Comparison of ENCODE assay signal across 14 cellular contexts in genomic region chr9:78695521-78695920, GRCh38.
DNase-seq lines count a peak whose midpoint lies in the region; ATAC-seq and TF ChIP-seq lines count a peak whose summit lies in the region.
"Had no signal": no experiment of that assay in that cellular context is flagged by ENCODE, and none has a peak within 500 bp of the region (broad histone marks: within the 10 kb centered on the region; RNA-seq: fewer than 3 reads in every experiment).

No MANE protein-coding gene starts in this region.

- no peaks in the 10 kb centered on the region for H3K9me3 Mint-ChIP-seq in naive B cell
- no peaks in the 10 kb centered on the region for H3K9me3 Mint-ChIP-seq in progenitor cell of endocrine pancreas (ENCODE audit: low read depth)

- no peaks in the 10 kb centered on the region for H3K4me1 ChIP-seq in gastrocnemius medialis

- H3K9me3 ChIP-seq in gastrocnemius medialis: no peaks in the 10 kb centered on the region

- peaks cover 0 to 3% of the 10 kb centered on the region in 2 donors for H3K36me3 Mint-ChIP-seq in naive B cell
- no peaks in the 10 kb centered on the region for H3K36me3 Mint-ChIP-seq in progenitor cell of endocrine pancreas (ENCODE audit: insufficient read depth)
- H3K36me3 Mint-ChIP-seq: naive thymus-derived CD8-positive, alpha-beta T cell had no signal

- H3K4me3 ChIP-seq in GM06990 (replicated peaks; ENCODE audit: low read depth, low read length) (no peak overlapping the region), gastrocnemius medialis (no peak overlapping the region)

- H3K36me3 ChIP-seq in GM06990 (ENCODE audit: control insufficient read depth, insufficient read depth, low read length): no peaks in the 10 kb centered on the region
- no peaks in the 10 kb centered on the region for H3K36me3 ChIP-seq in gastrocnemius medialis

- TF ChIP-seq CTCF in GM06990 (IDR thresholded peaks at IDR 0.05; ENCODE audit: insufficient read depth, low read length, poor library complexity, severe bottlenecking) (no peak), gastrocnemius medialis (IDR thresholded peaks at IDR 0.05 in 4 of 5, conservative IDR thresholded peaks at IDR 0.05 in 1 of 5) (no peak), progenitor cell of endocrine pancreas (IDR thresholded peaks at IDR 0.05; ENCODE audit: unreplicated experiment) (no peak)

- peak; percentile 3 for DNase-seq in GM06990 (ENCODE audit: extremely low read depth, insufficient read length)
- peak; percentile 36 for DNase-seq in NCI-H1105 (lab: John Stamatoyannopoulos, UW)
- peak; percentile 47 for DNase-seq in NCI-H510A treated with DMSO at 0.1 percent for 48 hours (lab: John Stamatoyannopoulos, UW)
- DNase-seq in naive B cell: peak; percentile 17
- DNase-seq in gastrocnemius medialis: no peak
- DNase-seq in progenitor cell of endocrine pancreas (ENCODE audit: low spot score, unreplicated experiment): no peak
- no peak for DNase-seq in amygdala (lab: John Stamatoyannopoulos, UW)
- DNase-seq: activated CD4-positive, alpha-beta T cell treated with anti-CD3 and anti-CD28 coated beads for 36 hours; C1 segment of cervical spinal cord; effector memory CD4-positive, alpha-beta T cell; foreskin melanocyte had no signal

- H3K27me3 Mint-ChIP-seq in naive B cell: no peaks in the 10 kb centered on the region
- peaks cover 6% of the 10 kb centered on the region for H3K27me3 Mint-ChIP-seq in progenitor cell of endocrine pancreas
- H3K27me3 Mint-ChIP-seq: activated T-helper 17 cell treated with anti-CD3 and anti-CD28 coated beads, Interleukin-2, amount 50 U/mL, for 72 hours had no signal

- peak overlapping the region in 5 of 6 donors; percentile 7 to 62 (median 38) for H3K27ac Mint-ChIP-seq in naive B cell
- H3K27ac Mint-ChIP-seq in progenitor cell of endocrine pancreas: no peak overlapping the region
- H3K27ac Mint-ChIP-seq: activated CD4-positive, alpha-beta T cell treated with anti-CD3 and anti-CD28 coated beads for 36 hours; activated T-helper 17 cell treated with anti-CD3 and anti-CD28 coated beads, Interleukin-2, amount 50 U/mL, for 72 hours; naive thymus-derived CD8-positive, alpha-beta T cell had no signal

- no peak overlapping the region for H3K27ac ChIP-seq in gastrocnemius medialis

- in situ Hi-C loops in gastrocnemius medialis (cut with MboI; ENCODE audit: low sequenced_read_pairs in 4 of 4): no loop called here

- ATAC-seq in naive B cell (ENCODE audit: low read depth in 2 of 2): peak; percentile 29 to 44
- no peak for ATAC-seq in gastrocnemius medialis
- no peak for ATAC-seq in GM21576 (IDR thresholded peaks at IDR 0.05; ENCODE audit: unreplicated experiment)
- ATAC-seq: activated CD4-positive, alpha-beta T cell treated with anti-CD3 and anti-CD28 coated beads for 36 hours; activated T-helper 17 cell treated with anti-CD3 and anti-CD28 coated beads, Interleukin-2, amount 50 U/mL, for 72 hours; naive thymus-derived CD8-positive, alpha-beta T cell had no signal

- no peak for TF ChIP-seq POLR2A in gastrocnemius medialis (IDR thresholded peaks at IDR 0.05)

- H3K4me1 Mint-ChIP-seq in naive B cell (peaks cover 33 to 53% (median 49%) of the 10 kb centered on the region in 3 donors), progenitor cell of endocrine pancreas (ENCODE audit: low read depth) (no peaks in the 10 kb centered on the region)
- H3K4me1 Mint-ChIP-seq: activated CD4-positive, alpha-beta T cell treated with anti-CD3 and anti-CD28 coated beads for 36 hours; activated T-helper 17 cell treated with anti-CD3 and anti-CD28 coated beads, Interleukin-2, amount 50 U/mL, for 72 hours had no signal

- intact Hi-C loops in gastrocnemius medialis (cut with DNase I; ENCODE audit: low total_unique reads): no loop called here

- H3K4me3 Mint-ChIP-seq in naive B cell: peak overlapping the region in 6 of 8 donors; percentile 48 to 84 (median 78)
- no peak overlapping the region for H3K4me3 Mint-ChIP-seq in progenitor cell of endocrine pancreas (ENCODE audit: low read depth)
- H3K4me3 Mint-ChIP-seq: activated CD4-positive, alpha-beta T cell treated with anti-CD3 and anti-CD28 coated beads for 36 hours; activated T-helper 17 cell treated with anti-CD3 and anti-CD28 coated beads, Interleukin-2, amount 50 U/mL, for 72 hours; naive thymus-derived CD8-positive, alpha-beta T cell had no signal

- H3K27me3 ChIP-seq in GM06990 (replicated peaks; ENCODE audit: control insufficient read depth, insufficient read depth, low read length) (peaks cover 2% of the 10 kb centered on the region; the same call in 1 of the 2 replicates), gastrocnemius medialis (no peaks in the 10 kb centered on the region)

Comparison
In these comparisons a context has a peak if more than half of its experiments do, and no peak if none do; other contexts are left out.
1. DNase-seq: peak in GM06990 (single experiment), NCI-H1105 (single experiment), NCI-H510A treated with DMSO at 0.1 percent for 48 hours (single experiment) and naive B cell (single experiment); none in gastrocnemius medialis (0 of 2), progenitor cell of endocrine pancreas (single experiment) and amygdala (0 of 56).
2. ATAC-seq: peak in naive B cell (2 of 2); none in gastrocnemius medialis (0 of 2) and GM21576 (single experiment).